2 cellular contexts compared by ENCODE assay signal in the genomic region with DNA sequence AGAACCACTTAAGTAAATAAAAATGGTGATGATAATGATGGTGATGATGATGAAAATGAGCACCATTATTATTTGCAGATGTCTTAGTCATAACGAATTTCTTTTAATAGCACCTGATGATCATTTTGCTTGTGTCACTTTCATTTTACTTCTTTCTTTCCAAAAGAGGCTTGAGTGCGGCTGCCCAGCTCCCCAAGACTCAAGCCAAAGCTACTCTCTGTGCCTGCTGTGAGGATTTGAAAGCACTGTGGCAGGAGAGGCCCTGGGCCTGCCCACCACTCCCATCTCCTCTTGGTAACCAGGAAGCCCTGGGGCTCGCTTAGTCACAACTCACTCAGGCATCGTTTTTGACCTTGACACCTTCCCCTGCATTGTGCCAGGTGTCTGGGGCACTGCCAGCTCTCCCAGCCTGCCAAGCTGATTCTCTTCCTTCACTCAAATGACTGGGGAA.
TF ChIP-seq lines count a peak whose summit lies in the region.

No MANE protein-coding gene starts in this region.

TF ChIP-seq in SK-N-SH, 30 proteins besides CTCF, POLR2A, EP300 and RAD21 (continued from another document):
- TF ChIP-seq USF2 (IDR thresholded peaks at IDR 0.05; ENCODE audit: borderline replicate concordance, low read depth, low read length) (no peak), TEAD4 (IDR thresholded peaks at IDR 0.05; ENCODE audit: borderline replicate concordance, insufficient read depth) (no peak), CHD2 (IDR thresholded peaks at IDR 0.05; ENCODE audit: low read length, partially characterized antibody) (no peak), GATA2 (CRISPR knock-in tag; IDR thresholded peaks at IDR 0.05) (no peak), ELF1 (IDR thresholded peaks at IDR 0.05) (no peak), TAF1 (IDR thresholded peaks at IDR 0.05; ENCODE audit: borderline replicate concordance, low read depth, low read length) (no peak), FOXM1 (IDR thresholded peaks at IDR 0.05; ENCODE audit: low read depth) (no peak), REST (IDR thresholded peaks at IDR 0.05; ENCODE audit: low read depth, low read length) (no peak), MXI1 (IDR thresholded peaks at IDR 0.05; ENCODE audit: low read depth, low read length) (no peak), RXRA (IDR thresholded peaks at IDR 0.05; ENCODE audit: borderline replicate concordance, low read depth) (no peak), FOSL2 (IDR thresholded peaks at IDR 0.05; ENCODE audit: borderline replicate concordance, low read depth) (no peak), POLR2AphosphoS5 (IDR thresholded peaks at IDR 0.05; ENCODE audit: low read depth, low read length) (no peak), EZH2phosphoT487 (IDR thresholded peaks at IDR 0.05; ENCODE audit: borderline replicate concordance, low read depth) (no peak), NFIC (IDR thresholded peaks at IDR 0.05; ENCODE audit: borderline replicate concordance) (peak; percentile 18; the same call in 1 of the 2 replicates)
- TF ChIP-seq, protein P1, sequence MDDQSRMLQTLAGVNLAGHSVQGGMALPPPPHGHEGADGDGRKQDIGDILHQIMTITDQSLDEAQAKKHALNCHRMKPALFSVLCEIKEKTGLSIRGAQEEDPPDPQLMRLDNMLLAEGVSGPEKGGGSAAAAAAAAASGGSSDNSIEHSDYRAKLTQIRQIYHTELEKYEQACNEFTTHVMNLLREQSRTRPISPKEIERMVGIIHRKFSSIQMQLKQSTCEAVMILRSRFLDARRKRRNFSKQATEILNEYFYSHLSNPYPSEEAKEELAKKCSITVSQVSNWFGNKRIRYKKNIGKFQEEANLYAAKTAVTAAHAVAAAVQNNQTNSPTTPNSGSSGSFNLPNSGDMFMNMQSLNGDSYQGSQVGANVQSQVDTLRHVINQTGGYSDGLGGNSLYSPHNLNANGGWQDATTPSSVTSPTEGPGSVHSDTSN (IDR thresholded peaks at IDR 0.05), result peak; percentile 31; the same call in 1 of the 2 replicates
- TF ChIP-seq, protein P2, sequence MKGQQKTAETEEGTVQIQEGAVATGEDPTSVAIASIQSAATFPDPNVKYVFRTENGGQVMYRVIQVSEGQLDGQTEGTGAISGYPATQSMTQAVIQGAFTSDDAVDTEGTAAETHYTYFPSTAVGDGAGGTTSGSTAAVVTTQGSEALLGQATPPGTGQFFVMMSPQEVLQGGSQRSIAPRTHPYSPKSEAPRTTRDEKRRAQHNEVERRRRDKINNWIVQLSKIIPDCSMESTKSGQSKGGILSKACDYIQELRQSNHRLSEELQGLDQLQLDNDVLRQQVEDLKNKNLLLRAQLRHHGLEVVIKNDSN (IDR thresholded peaks at IDR 0.05; ENCODE audit: borderline replicate concordance, low read depth), result no peak
TF ChIP-seq in SK-N-SH: peak in this region for 3.

TF ChIP-seq in liver, 16 proteins besides CTCF, POLR2A, EP300 and RAD21 (continued from another document):
- peak; percentile 70 for TF ChIP-seq NR2F2 (IDR thresholded peaks at IDR 0.05)
- TF ChIP-seq HNF4A (conservative IDR thresholded peaks at IDR 0.05), result peak; percentile 47 to 60
- no peak for TF ChIP-seq GABPA (IDR thresholded peaks at IDR 0.05 in 1 of 2, conservative IDR thresholded peaks at IDR 0.05 in 1 of 2)
- peak; percentile 69 for TF ChIP-seq SP1 (IDR thresholded peaks at IDR 0.05)
- TF ChIP-seq, protein P3, sequence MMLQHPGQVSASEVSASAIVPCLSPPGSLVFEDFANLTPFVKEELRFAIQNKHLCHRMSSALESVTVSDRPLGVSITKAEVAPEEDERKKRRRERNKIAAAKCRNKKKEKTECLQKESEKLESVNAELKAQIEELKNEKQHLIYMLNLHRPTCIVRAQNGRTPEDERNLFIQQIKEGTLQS (IDR thresholded peaks at IDR 0.05), result no peak
- TF ChIP-seq JUND (IDR thresholded peaks at IDR 0.05), result peak in 1 of 2 donors; percentile 55
- TF ChIP-seq YY1 (IDR thresholded peaks at IDR 0.05), result no peak
- TF ChIP-seq, protein P4, sequence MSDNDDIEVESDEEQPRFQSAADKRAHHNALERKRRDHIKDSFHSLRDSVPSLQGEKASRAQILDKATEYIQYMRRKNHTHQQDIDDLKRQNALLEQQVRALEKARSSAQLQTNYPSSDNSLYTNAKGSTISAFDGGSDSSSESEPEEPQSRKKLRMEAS (IDR thresholded peaks at IDR 0.05), result no peak
